Comparison of ENCODE assay signal across 18 cellular contexts in the genomic region with DNA sequence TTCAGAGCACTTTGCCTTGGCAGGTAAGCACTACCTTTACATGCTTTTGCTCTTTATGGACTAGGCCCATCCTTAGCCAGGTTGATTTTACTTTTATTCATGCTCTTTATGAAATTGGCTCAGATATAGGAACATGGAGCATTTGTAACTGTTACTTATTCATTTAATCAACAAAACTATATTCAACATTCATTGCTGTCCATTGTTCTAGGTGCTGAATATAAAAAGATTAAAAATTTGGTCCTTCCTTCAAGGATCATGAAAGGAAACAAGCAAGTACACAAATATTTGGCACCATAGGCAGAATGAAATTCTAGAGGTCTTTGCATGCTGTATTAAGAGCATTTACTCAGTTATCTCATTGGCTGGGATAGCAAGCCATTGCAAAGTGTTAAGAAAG.
"Had no signal": no experiment of that assay in that cellular context is flagged by ENCODE, and none has a peak within 500 bp of the region (broad histone marks: within the 10 kb centered on the region; RNA-seq: fewer than 3 reads in every experiment).

No MANE protein-coding gene starts in this region.

- DNase-seq: Karpas-422, KG1, MG63, NCI-H1092 treated with DMSO at 0.1 percent for 48 hours, NCI-H1436, NCI-H187, NCI-H2081, NCI-H2107, NCI-H2227 treated with DMSO at 0.1 percent for 48 hours, NCI-H524, NCI-H69, NCI-H774, Right ventricle myocardium superior, RPMI8226, SIG-M5, T-helper 2 cell had no signal

- H3K9me3 ChIP-seq: MG63, SJSA1 had no signal

- H3K36me3 ChIP-seq: MG63, SJSA1 had no signal

- H3K27ac ChIP-seq: SJSA1, SK-N-MC had no signal

- H3K4me1 ChIP-seq: SJSA1 had no signal

- H3K27me3 ChIP-seq: MG63, SJSA1 had no signal

- H3K4me3 ChIP-seq: MG63, SJSA1, SK-N-MC had no signal
